Comparison of ENCODE assay signal across 8 cellular contexts in genomic region chr12:1939745-1940607, GRCh38. TPM values are rescaled to one million over a fixed set of nuclear protein-coding genes. Genes with fewer than 3 reads are reported as not detected.
DNase-seq lines count a peak whose midpoint lies in the region; ATAC-seq and TF ChIP-seq lines count a peak whose summit lies in the region.

No MANE protein-coding gene starts in this region.

- H2AFZ ChIP-seq in KMS-11 (ENCODE audit: low read depth) (no peak overlapping the region), neural progenitor cell (replicated peaks) (peak overlapping the region; percentile 69)

- H3K4me3 Mint-ChIP-seq in neural progenitor cell = no peak overlapping the region
- no peak overlapping the region for H3K4me3 Mint-ChIP-seq in stimulated activated naive CD8-positive, alpha-beta T cell treated with anti-CD3 and anti-CD28 coated beads, Interleukin-15, amount 100 ng/mL, for 72 hours

- H3K4me3 ChIP-seq in KMS-11 (IDR thresholded peaks at IDR 0.05; ENCODE audit: insufficient read depth, low read depth, low read length) (no peak overlapping the region), RWPE2 (ENCODE audit: severe bottlenecking) (no peak overlapping the region), fibroblast of villous mesenchyme (ENCODE audit: low read depth, low read length) (no peak overlapping the region), neural progenitor cell (no peak overlapping the region)

- H3K9me3 ChIP-seq in RWPE2 (ENCODE audit: severe bottlenecking) = no peaks in the 10 kb centered on the region
- H3K9me3 ChIP-seq in neural progenitor cell (ENCODE audit: low read depth) = no peaks in the 10 kb centered on the region

- ATAC-seq in RWPE2 (ENCODE audit: low read depth) (peak; percentile 86), HG02885 (IDR thresholded peaks at IDR 0.05; ENCODE audit: poor library complexity, unreplicated experiment) (no peak)
- ATAC-seq in stimulated activated naive CD8-positive, alpha-beta T cell treated with anti-CD3 and anti-CD28 coated beads, Interleukin-15, amount 100 ng/mL, for 72 hours = peak; percentile 94

- H3K27ac ChIP-seq in KMS-11 (no peak overlapping the region), RWPE2 (ENCODE audit: poor library complexity, severe bottlenecking) (no peak overlapping the region), neural progenitor cell (no peak overlapping the region)

- no peak overlapping the region for H3K9ac ChIP-seq in KMS-11
- H3K9ac ChIP-seq in neural progenitor cell = no peak overlapping the region

- H3K36me3 ChIP-seq in KMS-11 (ENCODE audit: insufficient read depth) (no peaks in the 10 kb centered on the region), RWPE2 (ENCODE audit: low read depth) (peaks cover 3% of the 10 kb centered on the region), neural progenitor cell (peaks cover under 1% of the 10 kb centered on the region)

- H3K4me2 ChIP-seq in KMS-11 = no peak overlapping the region
- H3K4me2 ChIP-seq in neural progenitor cell = peak overlapping the region; percentile 53

- H3K27ac Mint-ChIP-seq in neural progenitor cell = peak overlapping the region; percentile 39
- H3K27ac Mint-ChIP-seq in stimulated activated naive CD8-positive, alpha-beta T cell treated with anti-CD3 and anti-CD28 coated beads, Interleukin-15, amount 100 ng/mL, for 72 hours = no peak overlapping the region

- no peaks in the 10 kb centered on the region for H3K27me3 ChIP-seq in KMS-11 (ENCODE audit: insufficient read depth, low read depth)
- no peaks in the 10 kb centered on the region for H3K27me3 ChIP-seq in RWPE2 (ENCODE audit: insufficient read depth, poor library complexity, severe bottlenecking)
- no peaks in the 10 kb centered on the region for H3K27me3 ChIP-seq in neural progenitor cell

- H3K4me1 ChIP-seq in KMS-11 (ENCODE audit: low read depth, poor library complexity, severe bottlenecking) (no peaks in the 10 kb centered on the region), RWPE2 (ENCODE audit: insufficient read depth, poor library complexity, severe bottlenecking) (no peaks in the 10 kb centered on the region), neural progenitor cell (peaks cover 11% of the 10 kb centered on the region)

- peaks cover 7% of the 10 kb centered on the region for H3F3A ChIP-seq in neural progenitor cell (ENCODE audit: low read depth)

- peak; percentile 92 for TF ChIP-seq CTCF in GM10266 (IDR thresholded peaks at IDR 0.05; ENCODE audit: control insufficient read depth, insufficient read depth, low read depth, missing control alignments)
- TF ChIP-seq CTCF in KMS-11 (conservative IDR thresholded peaks at IDR 0.05; ENCODE audit: low read depth, low read length) = peak; percentile 93
- TF ChIP-seq CTCF in RWPE2 (IDR thresholded peaks at IDR 0.05; ENCODE audit: poor library complexity, severe bottlenecking) = peak; percentile 95
- peak; percentile 91 for TF ChIP-seq CTCF in fibroblast of villous mesenchyme (IDR thresholded peaks at IDR 0.05; ENCODE audit: insufficient read depth, low read depth, low read length)
- TF ChIP-seq CTCF in neural progenitor cell (IDR thresholded peaks at IDR 0.05) = peak; percentile 100

- no peaks in the 10 kb centered on the region for H3K27me3 Mint-ChIP-seq in neural progenitor cell (ENCODE audit: insufficient read depth, low read depth)
- H3K27me3 Mint-ChIP-seq in stimulated activated naive CD8-positive, alpha-beta T cell treated with anti-CD3 and anti-CD28 coated beads, Interleukin-15, amount 100 ng/mL, for 72 hours = no peaks in the 10 kb centered on the region

- DNase-seq in GM10266 (ENCODE audit: extremely low spot score) (peak; percentile 87), RWPE2 (ENCODE audit: low spot score) (no peak), fibroblast of villous mesenchyme (ENCODE audit: low read depth) (peak; percentile 82), neural progenitor cell (ENCODE audit: low spot score) (peak; percentile 83)
- DNase-seq in activated effector memory CD4-positive, alpha-beta T cell treated with Interleukin-2 at 50 U/mL for 16 hours = peak; percentile 78
- peak; percentile 80 to 81 for DNase-seq in stimulated activated naive CD8-positive, alpha-beta T cell treated with anti-CD3 and anti-CD28 coated beads, Interleukin-15, amount 100 ng/mL, for 72 hours

- peaks cover 11% of the 10 kb centered on the region for H3K4me1 Mint-ChIP-seq in neural progenitor cell
- H3K4me1 Mint-ChIP-seq in stimulated activated naive CD8-positive, alpha-beta T cell treated with anti-CD3 and anti-CD28 coated beads, Interleukin-15, amount 100 ng/mL, for 72 hours = no peaks in the 10 kb centered on the region

- peaks cover 5% of the 10 kb centered on the region for H3K9me3 Mint-ChIP-seq in neural progenitor cell
- no peaks in the 10 kb centered on the region for H3K9me3 Mint-ChIP-seq in stimulated activated naive CD8-positive, alpha-beta T cell treated with anti-CD3 and anti-CD28 coated beads, Interleukin-15, amount 100 ng/mL, for 72 hours

- no peaks in the 10 kb centered on the region for H4K20me1 ChIP-seq in KMS-11 (ENCODE audit: insufficient read depth)
- no peaks in the 10 kb centered on the region for H4K20me1 ChIP-seq in neural progenitor cell (ENCODE audit: low read depth)

- peaks cover 27% of the 10 kb centered on the region for H3K36me3 Mint-ChIP-seq in neural progenitor cell

- H3K79me2 ChIP-seq in KMS-11 (ENCODE audit: insufficient read depth, low read depth) (no peaks in the 10 kb centered on the region), neural progenitor cell (ENCODE audit: low read depth) (no peaks in the 10 kb centered on the region)

RNA-seq across cellular contexts. Expression of gene CACNA2D4, which starts 21.5 kb away (rescaled TPM):
- 0.97 and 1.7 TPM in 2 replicates for total RNA-seq in fibroblast of villous mesenchyme
- total RNA-seq in neural progenitor cell (ENCODE audit: low replicate concordance) = 3.0 and 8.5 TPM in 2 replicates
